24 cellular contexts compared by ENCODE assay signal in the genomic region with DNA sequence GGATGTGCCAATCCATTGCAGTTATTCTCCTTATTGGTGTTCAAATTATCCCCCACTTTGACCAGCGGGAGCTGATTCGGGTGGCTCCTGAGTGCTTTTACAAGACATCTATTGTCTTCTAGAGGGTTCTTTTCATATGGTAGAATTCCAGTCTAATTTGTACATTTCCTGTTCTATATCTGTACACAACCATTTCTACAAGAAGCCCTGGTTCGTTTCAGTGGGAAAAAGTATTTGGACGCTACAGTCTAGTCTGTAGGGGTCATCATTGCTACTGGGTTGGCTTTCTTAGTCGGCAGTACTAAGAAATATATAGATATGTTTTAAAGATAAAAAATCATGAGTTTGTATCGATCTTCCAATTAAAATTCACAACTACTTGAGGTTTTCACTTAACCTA.
DNase-seq lines count a peak whose midpoint lies in the region; ATAC-seq and TF ChIP-seq lines count a peak whose summit lies in the region.
"Had no signal": no experiment of that assay in that cellular context is flagged by ENCODE, and none has a peak within 500 bp of the region (broad histone marks: within the 10 kb centered on the region; RNA-seq: fewer than 3 reads in every experiment).

No MANE protein-coding gene starts in this region.

- peaks cover 0 to 3% (median 0%) of the 10 kb centered on the region in 12 donors for H3K4me1 ChIP-seq in heart left ventricle
- peaks cover 13% of the 10 kb centered on the region; the same call in 1 of the 2 replicates for H3K4me1 ChIP-seq in PC-9 (replicated peaks; ENCODE audit: insufficient read depth)
- H3K4me1 ChIP-seq: BLaER1, neural progenitor cell, stomach, upper lobe of left lung had no signal

- no peak overlapping the region for H3K4me3 ChIP-seq in heart left ventricle
- no peak overlapping the region for H3K4me3 ChIP-seq in PC-9
- H3K4me3 ChIP-seq: BLaER1, coronary artery, mucosa of descending colon, neural progenitor cell, smooth muscle cell, stomach, upper lobe of left lung had no signal

- no peak for DNase-seq in heart left ventricle
- DNase-seq in cardiac septum (ENCODE audit: low spot score), result no peak
- DNase-seq in glomerular endothelial cell (ENCODE audit: extremely low read depth, low read depth, low spot score), result peak; percentile 12
- DNase-seq in PC-9, result no peak
- DNase-seq in G401 (ENCODE audit: low spot score), result no peak
- no peak for DNase-seq in stimulated activated CD4-positive, alpha-beta T cell treated with anti-CD3 and anti-CD28 coated beads, Interleukin-4, amount 100 ng/mL, for 1 hour
- DNase-seq: activated CD4-positive, alpha-beta T cell treated with anti-CD3 and anti-CD28 coated beads for 4 hours; activated CD8-positive, alpha-beta memory T cell treated with anti-CD3 and anti-CD28 coated beads, Interleukin-2, amount 10 ng/mL, durations not matched to agents 7 days and 5 days; activated naive CD8-positive, alpha-beta T cell treated with anti-CD3 and anti-CD28 coated beads for 36 hours; EL; mucosa of descending colon; NCI-H1417 treated with DMSO at 0.1 percent for 48 hours; NCI-H526; SHP77; stimulated activated CD4-positive, alpha-beta T cell treated with anti-CD3 and anti-CD28 coated beads, Interleukin-4, amount 100 ng/mL, for 24 hours; stomach; T-cell; upper lobe of left lung had no signal

- no peaks in the 10 kb centered on the region for H4K20me1 ChIP-seq in PC-9 (ENCODE audit: insufficient read depth)
- H4K20me1 ChIP-seq: BLaER1 had no signal

- no peaks in the 10 kb centered on the region for H3K27me3 ChIP-seq in heart left ventricle
- H3K27me3 ChIP-seq in PC-9 (ENCODE audit: insufficient read depth, low read depth), result no peaks in the 10 kb centered on the region
- H3K27me3 ChIP-seq: BLaER1, neural progenitor cell, stomach, upper lobe of left lung had no signal

- H3K4me1 Mint-ChIP-seq in brain, result no peaks in the 10 kb centered on the region
- H3K4me1 Mint-ChIP-seq: activated CD8-positive, alpha-beta memory T cell treated with anti-CD3 and anti-CD28 coated beads, Interleukin-2, amount 10 ng/mL, durations not matched to agents 7 days and 5 days; activated naive CD8-positive, alpha-beta T cell treated with anti-CD3 and anti-CD28 coated beads for 36 hours; neural progenitor cell; T-cell had no signal

- in situ Hi-C loops in G401 (cut with HindIII; ENCODE audit: low sequenced_read_pairs), result no loop called here

- 46 to 61% (median 55%) methylated on average over 6 of the region's 6 CpGs for WGBS in heart left ventricle, 4 donors

- H3K36me3 ChIP-seq in heart left ventricle (no peaks in the 10 kb centered on the region), PC-9 (ENCODE audit: low read depth) (no peaks in the 10 kb centered on the region)
- H3K36me3 ChIP-seq: BLaER1, neural progenitor cell, stomach, upper lobe of left lung had no signal

- no peaks in the 10 kb centered on the region for H3K79me2 ChIP-seq in PC-9 (ENCODE audit: low read depth)

- no peaks in the 10 kb centered on the region for H3K36me3 Mint-ChIP-seq in brain
- H3K36me3 Mint-ChIP-seq: activated CD8-positive, alpha-beta memory T cell treated with anti-CD3 and anti-CD28 coated beads, Interleukin-2, amount 10 ng/mL, durations not matched to agents 7 days and 5 days; activated naive CD8-positive, alpha-beta T cell treated with anti-CD3 and anti-CD28 coated beads for 36 hours; neural progenitor cell; T-cell had no signal

- no peaks in the 10 kb centered on the region for H3K9me2 ChIP-seq in PC-9 (ENCODE audit: insufficient read depth)

- no peaks in the 10 kb centered on the region for H3F3A ChIP-seq in PC-9 (ENCODE audit: insufficient read depth, low read depth)

- no peaks in the 10 kb centered on the region for H3K27me3 Mint-ChIP-seq in brain
- H3K27me3 Mint-ChIP-seq: activated CD8-positive, alpha-beta memory T cell treated with anti-CD3 and anti-CD28 coated beads, Interleukin-2, amount 10 ng/mL, durations not matched to agents 7 days and 5 days; activated naive CD8-positive, alpha-beta T cell treated with anti-CD3 and anti-CD28 coated beads for 36 hours; T-cell had no signal

- intact Hi-C loops in heart left ventricle (cut with DNase I), result no loop called here
- intact Hi-C loops in cardiac septum (cut with DNase I), result no loop called here
- intact Hi-C loops in PC-9 (cut with micrococcal nuclease; ENCODE audit: unreplicated experiment), result no loop called here

- BruUV-seq in PC-9 (replicated peaks; lab: Mats Ljungman, UMichigan), result no TSS peak

- no peak overlapping the region for H3K4me3 Mint-ChIP-seq in brain
- H3K4me3 Mint-ChIP-seq: activated CD8-positive, alpha-beta memory T cell treated with anti-CD3 and anti-CD28 coated beads, Interleukin-2, amount 10 ng/mL, durations not matched to agents 7 days and 5 days; activated naive CD8-positive, alpha-beta T cell treated with anti-CD3 and anti-CD28 coated beads for 36 hours; neural progenitor cell; T-cell had no signal

- ATAC-seq in heart left ventricle (no peak), GM19023 (IDR thresholded peaks at IDR 0.05; ENCODE audit: unreplicated experiment) (no peak)
- ATAC-seq: activated CD8-positive, alpha-beta memory T cell treated with anti-CD3 and anti-CD28 coated beads, Interleukin-2, amount 10 ng/mL, durations not matched to agents 7 days and 5 days; mucosa of descending colon; T-cell had no signal

- POLR2A ChIA-PET in PC-9 (lab: Charles Lee; ENCODE audit: unreplicated experiment), result no interaction called here

- no peak overlapping the region for H2AFZ ChIP-seq in PC-9
- H2AFZ ChIP-seq: neural progenitor cell had no signal

- no peak overlapping the region for H3K4me2 ChIP-seq in PC-9
- H3K4me2 ChIP-seq: BLaER1, neural progenitor cell, smooth muscle cell had no signal

- H3K9me3 Mint-ChIP-seq in brain, result peaks cover 0 to 5% (median 0%) of the 10 kb centered on the region in 5 experiments
- H3K9me3 Mint-ChIP-seq: neural progenitor cell had no signal

- CTCF ChIA-PET in PC-9 (lab: Charles Lee), result no interaction called here

- TF ChIP-seq POLR2A in heart left ventricle (IDR thresholded peaks at IDR 0.05), result no peak

- H3K9me3 ChIP-seq in heart left ventricle (peaks cover 0 to 3% (median 0%) of the 10 kb centered on the region in 12 donors), PC-9 (ENCODE audit: insufficient read depth, low read depth) (peaks cover 4% of the 10 kb centered on the region)
- H3K9me3 ChIP-seq: BLaER1, mucosa of descending colon, stomach, upper lobe of left lung had no signal

- no peak overlapping the region for H3K27ac ChIP-seq in heart left ventricle
- no peak overlapping the region for H3K27ac ChIP-seq in PC-9
- H3K27ac ChIP-seq: BLaER1, coronary artery, neural progenitor cell, stomach, upper lobe of left lung had no signal

- H3K27ac Mint-ChIP-seq in brain, result no peak overlapping the region
- H3K27ac Mint-ChIP-seq: activated CD8-positive, alpha-beta memory T cell treated with anti-CD3 and anti-CD28 coated beads, Interleukin-2, amount 10 ng/mL, durations not matched to agents 7 days and 5 days; activated naive CD8-positive, alpha-beta T cell treated with anti-CD3 and anti-CD28 coated beads for 36 hours; neural progenitor cell; T-cell had no signal

- peak in 8 of 12 donors; percentile 15 to 43 (median 23) for TF ChIP-seq CTCF in heart left ventricle (IDR thresholded peaks at IDR 0.05)
- TF ChIP-seq CTCF in brain (conservative IDR thresholded peaks at IDR 0.05), result peak; percentile 22 to 36
- no peak for TF ChIP-seq CTCF in PC-9 (conservative IDR thresholded peaks at IDR 0.05)
